Comparison of ENCODE assay signal across 20 cellular contexts in genomic region chr3:162217603-162218002, GRCh38.
DNase-seq lines count a peak whose midpoint lies in the region; ATAC-seq and TF ChIP-seq lines count a peak whose summit lies in the region.
"Had no signal": no experiment of that assay in that cellular context is flagged by ENCODE, and none has a peak within 500 bp of the region (broad histone marks: within the 10 kb centered on the region; RNA-seq: fewer than 3 reads in every experiment).

No MANE protein-coding gene starts in this region.

- DNase-seq in Right ventricle myocardium superior = no peak
- no peak for DNase-seq in cardiac septum (ENCODE audit: low spot score)
- DNase-seq in fibroblast of gingiva (ENCODE audit: low read depth) = peak; percentile 83
- peak; percentile 61 for DNase-seq in myocyte (ENCODE audit: low read depth)
- DNase-seq in osteocyte (ENCODE audit: extremely low spot score, unreplicated experiment) = no peak
- DNase-seq: 8988T; activated CD4-positive, CD25-positive, alpha-beta regulatory T cell; activated naive CD8-positive, alpha-beta T cell treated with anti-CD3 and anti-CD28 coated beads, Interleukin-2, amount 10 ng/mL, durations not matched to agents 7 days and 5 days; CD8-positive, alpha-beta memory T cell; DMS79; esophagus squamous epithelium; MM.1S; mucosa of descending colon; NCI-H1694 treated with DMSO at 0.1 percent for 48 hours; NCI-H446; SHP77 treated with DMSO at 0.1 percent for 48 hours had no signal

- no peaks in the 10 kb centered on the region for H3K36me3 Mint-ChIP-seq in osteocyte (ENCODE audit: unreplicated experiment)
- H3K36me3 Mint-ChIP-seq: activated naive CD8-positive, alpha-beta T cell treated with anti-CD3 and anti-CD28 coated beads, Interleukin-2, amount 10 ng/mL, durations not matched to agents 7 days and 5 days; CD8-positive, alpha-beta memory T cell had no signal

- H3K4me3 Mint-ChIP-seq in osteocyte (ENCODE audit: unreplicated experiment) = no peak overlapping the region
- H3K4me3 Mint-ChIP-seq: activated naive CD8-positive, alpha-beta T cell treated with anti-CD3 and anti-CD28 coated beads, Interleukin-2, amount 10 ng/mL, durations not matched to agents 7 days and 5 days; CD8-positive, alpha-beta memory T cell had no signal

- no peaks in the 10 kb centered on the region for H3K9me3 Mint-ChIP-seq in osteocyte (ENCODE audit: unreplicated experiment)
- H3K9me3 Mint-ChIP-seq: activated naive CD8-positive, alpha-beta T cell treated with anti-CD3 and anti-CD28 coated beads, Interleukin-2, amount 10 ng/mL, durations not matched to agents 7 days and 5 days had no signal

- no peak for TF ChIP-seq CTCF in osteocyte (IDR thresholded peaks at IDR 0.05)

- H3K27me3 Mint-ChIP-seq in osteocyte (ENCODE audit: unreplicated experiment) = no peaks in the 10 kb centered on the region
- H3K27me3 Mint-ChIP-seq: activated naive CD8-positive, alpha-beta T cell treated with anti-CD3 and anti-CD28 coated beads, Interleukin-2, amount 10 ng/mL, durations not matched to agents 7 days and 5 days; CD8-positive, alpha-beta memory T cell had no signal

- ATAC-seq in Right ventricle myocardium superior (ENCODE audit: poor library complexity) = peak; percentile 82
- no peak for ATAC-seq in HG02870 (IDR thresholded peaks at IDR 0.05; ENCODE audit: unreplicated experiment)
- no peak for ATAC-seq in HG03196 (IDR thresholded peaks at IDR 0.05; ENCODE audit: unreplicated experiment)
- ATAC-seq in HG02852 (IDR thresholded peaks at IDR 0.05; ENCODE audit: unreplicated experiment) = no peak
- ATAC-seq: HCT116, mucosa of descending colon had no signal

- peaks cover 5% of the 10 kb centered on the region for H3K4me1 Mint-ChIP-seq in osteocyte (ENCODE audit: unreplicated experiment)
- H3K4me1 Mint-ChIP-seq: activated naive CD8-positive, alpha-beta T cell treated with anti-CD3 and anti-CD28 coated beads, Interleukin-2, amount 10 ng/mL, durations not matched to agents 7 days and 5 days; CD8-positive, alpha-beta memory T cell had no signal

- intact Hi-C loops in Right ventricle myocardium superior (cut with DNase I) (no loop called here), cardiac septum (cut with DNase I) (no loop called here)

- no peak overlapping the region for H3K27ac Mint-ChIP-seq in osteocyte (ENCODE audit: unreplicated experiment)
- H3K27ac Mint-ChIP-seq: activated naive CD8-positive, alpha-beta T cell treated with anti-CD3 and anti-CD28 coated beads, Interleukin-2, amount 10 ng/mL, durations not matched to agents 7 days and 5 days; CD8-positive, alpha-beta memory T cell had no signal

Comparison
In these comparisons a context has a peak if more than half of its experiments do, and no peak if none do; other contexts are left out.
1. DNase-seq: peak in fibroblast of gingiva (single experiment) and myocyte (single experiment); none in Right ventricle myocardium superior (single experiment), cardiac septum (single experiment) and osteocyte (single experiment).